Comparison of ENCODE assay signal across 8 cellular contexts in genomic region chr19:47790398-47790814, GRCh38. TPM values are rescaled to one million over a fixed set of nuclear protein-coding genes. Genes with fewer than 3 reads are reported as not detected.
DNase-seq lines count a peak whose midpoint lies in the region; ATAC-seq and TF ChIP-seq lines count a peak whose summit lies in the region.

No MANE protein-coding gene starts in this region.

- intact Hi-C loops in mucosa of descending colon (cut with DNase I, micrococcal nuclease): no loop called here

- no peak overlapping the region for H3K4me3 ChIP-seq in mucosa of descending colon

- H3K27me3 Mint-ChIP-seq in activated CD8-positive, alpha-beta memory T cell treated with anti-CD3 and anti-CD28 coated beads, Interleukin-2, amount 10 ng/mL, durations not matched to agents 7 days and 5 days: no peaks in the 10 kb centered on the region
- H3K27me3 Mint-ChIP-seq in endothelial cell (ENCODE audit: unreplicated experiment): peaks cover 6% of the 10 kb centered on the region

- no peaks in the 10 kb centered on the region for H3K9me3 Mint-ChIP-seq in activated CD8-positive, alpha-beta memory T cell treated with anti-CD3 and anti-CD28 coated beads, Interleukin-2, amount 10 ng/mL, durations not matched to agents 7 days and 5 days (ENCODE audit: low read depth)
- H3K9me3 Mint-ChIP-seq in endothelial cell (ENCODE audit: unreplicated experiment): no peaks in the 10 kb centered on the region

- peak; percentile 80 for ATAC-seq in activated CD8-positive, alpha-beta memory T cell treated with anti-CD3 and anti-CD28 coated beads, Interleukin-2, amount 10 ng/mL, durations not matched to agents 7 days and 5 days
- ATAC-seq in mucosa of descending colon (peak; percentile 79), GM18498 (IDR thresholded peaks at IDR 0.05; ENCODE audit: unreplicated experiment) (no peak)

- H3K36me3 Mint-ChIP-seq in activated CD8-positive, alpha-beta memory T cell treated with anti-CD3 and anti-CD28 coated beads, Interleukin-2, amount 10 ng/mL, durations not matched to agents 7 days and 5 days: peaks cover 1% of the 10 kb centered on the region
- peaks cover 6% of the 10 kb centered on the region for H3K36me3 Mint-ChIP-seq in endothelial cell (ENCODE audit: low read depth, unreplicated experiment)

- peak; percentile 85 for TF ChIP-seq CTCF in GM20000 (IDR thresholded peaks at IDR 0.05; ENCODE audit: extremely low read depth, missing control alignments)
- peak; percentile 85 for TF ChIP-seq CTCF in endothelial cell (IDR thresholded peaks at IDR 0.05; ENCODE audit: unreplicated experiment)
- TF ChIP-seq CTCF in mucosa of descending colon (IDR thresholded peaks at IDR 0.05): peak; percentile 80

- H3K36me3 ChIP-seq in mucosa of descending colon (ENCODE audit: low read depth): peaks cover under 1% of the 10 kb centered on the region

- H3K9me3 ChIP-seq in mucosa of descending colon: no peaks in the 10 kb centered on the region

- peaks cover 2% of the 10 kb centered on the region for H3K4me1 Mint-ChIP-seq in activated CD8-positive, alpha-beta memory T cell treated with anti-CD3 and anti-CD28 coated beads, Interleukin-2, amount 10 ng/mL, durations not matched to agents 7 days and 5 days
- no peaks in the 10 kb centered on the region for H3K4me1 Mint-ChIP-seq in endothelial cell (ENCODE audit: unreplicated experiment)

- DNase-seq in AG08395 (ENCODE audit: low spot score): peak; percentile 80
- DNase-seq in GM20000 (ENCODE audit: low spot score): peak; percentile 81
- peak; percentile 49 for DNase-seq in NCI-H774 (lab: John Stamatoyannopoulos, UW)
- peak; percentile 84 for DNase-seq in activated CD8-positive, alpha-beta memory T cell treated with anti-CD3 and anti-CD28 coated beads, Interleukin-2, amount 10 ng/mL, durations not matched to agents 7 days and 5 days
- peak; percentile 97 for DNase-seq in endothelial cell (ENCODE audit: low spot score)
- peak; percentile 76 to 90 (median 85) for DNase-seq in mucosa of descending colon
- peak; percentile 98 for DNase-seq in stimulated activated CD8-positive, alpha-beta memory T cell treated with anti-CD3 and anti-CD28 coated beads, Interleukin-4, amount 100 ng/mL, for 48 hours

- no peak overlapping the region for H3K27ac Mint-ChIP-seq in activated CD8-positive, alpha-beta memory T cell treated with anti-CD3 and anti-CD28 coated beads, Interleukin-2, amount 10 ng/mL, durations not matched to agents 7 days and 5 days
- no peak overlapping the region for H3K27ac Mint-ChIP-seq in endothelial cell (ENCODE audit: unreplicated experiment)

- H3K4me1 ChIP-seq in mucosa of descending colon (ENCODE audit: low read depth): no peaks in the 10 kb centered on the region

- no peak overlapping the region for H3K4me3 Mint-ChIP-seq in activated CD8-positive, alpha-beta memory T cell treated with anti-CD3 and anti-CD28 coated beads, Interleukin-2, amount 10 ng/mL, durations not matched to agents 7 days and 5 days
- no peak overlapping the region for H3K4me3 Mint-ChIP-seq in endothelial cell (ENCODE audit: unreplicated experiment)

- CTCF ChIA-PET in activated CD8-positive, alpha-beta memory T cell treated with anti-CD3 and anti-CD28 coated beads, Interleukin-2, amount 10 ng/mL, durations not matched to agents 7 days and 5 days (lab: Charles Lee): interaction anchor here (0.7 to 6.1 kb wide), 13 partner anchors 10 to 180 kb away, joined by 3 to 39 read pairs (median 4); no protein-coding TSS in a partner anchor

RNA-seq across cellular contexts. Expression of gene SELENOW, which starts 11.9 kb away (rescaled TPM):
- 100 to 1,000 TPM in 1 of 2 experiments, 10 to 100 TPM in 1; 94.2 to 133 TPM for total RNA-seq in activated CD8-positive, alpha-beta memory T cell treated with anti-CD3 and anti-CD28 coated beads, Interleukin-2, amount 10 ng/mL, durations not matched to agents 7 days and 5 days
- total RNA-seq in endothelial cell (ENCODE audit: unreplicated experiment) (791 TPM), mucosa of descending colon (100 to 1,000 TPM; 228 to 527 (median 281) TPM)

RNA-seq across cellular contexts. Expression of gene TPRX1, which starts 13.9 kb away (rescaled TPM):
- total RNA-seq in activated CD8-positive, alpha-beta memory T cell treated with anti-CD3 and anti-CD28 coated beads, Interleukin-2, amount 10 ng/mL, durations not matched to agents 7 days and 5 days: not detected
- total RNA-seq in endothelial cell (ENCODE audit: unreplicated experiment) (not detected), mucosa of descending colon (not detected)

RNA-seq across cellular contexts. Expression of gene CRX, which starts 31.3 kb away (rescaled TPM):
- not detected for total RNA-seq in activated CD8-positive, alpha-beta memory T cell treated with anti-CD3 and anti-CD28 coated beads, Interleukin-2, amount 10 ng/mL, durations not matched to agents 7 days and 5 days
- total RNA-seq in endothelial cell (ENCODE audit: unreplicated experiment) (not detected), mucosa of descending colon (not detected)

RNA-seq across cellular contexts. Expression of gene NOP53, which starts 45.1 kb away (rescaled TPM):
- 100 to 1,000 TPM; 225 to 227 TPM for total RNA-seq in activated CD8-positive, alpha-beta memory T cell treated with anti-CD3 and anti-CD28 coated beads, Interleukin-2, amount 10 ng/mL, durations not matched to agents 7 days and 5 days
- total RNA-seq in endothelial cell (ENCODE audit: unreplicated experiment): 324 TPM
- total RNA-seq in mucosa of descending colon: 100 to 1,000 TPM; 237 to 391 (median 284) TPM
